1 cellular context compared by ENCODE assay signal in genomic region chr17:82495844-82496528, GRCh38.
TF ChIP-seq lines count a peak whose summit lies in the region.

No MANE protein-coding gene starts in this region.

TF ChIP-seq in GM12878, 131 proteins besides CTCF, POLR2A, EP300 and RAD21:
- TF ChIP-seq YBX1 (IDR thresholded peaks at IDR 0.05) (no peak), TCF3 (IDR thresholded peaks at IDR 0.05; ENCODE audit: borderline replicate concordance, insufficient read depth, low read depth, low read length) (no peak), ZBTB40 (IDR thresholded peaks at IDR 0.05; ENCODE audit: borderline replicate concordance) (no peak), FOS (IDR thresholded peaks at IDR 0.05; ENCODE audit: borderline replicate concordance, extremely low read depth, insufficient read length) (no peak), BCL3 (IDR thresholded peaks at IDR 0.05; ENCODE audit: borderline replicate concordance, insufficient read depth, low read depth, low read length, poor library complexity, severe bottlenecking) (no peak), E4F1 (IDR thresholded peaks at IDR 0.05; ENCODE audit: borderline replicate concordance, partially characterized antibody) (no peak), CUX1 (IDR thresholded peaks at IDR 0.05; ENCODE audit: insufficient replicate concordance, low read depth, low read length) (no peak), BCLAF1 (IDR thresholded peaks at IDR 0.05) (no peak)
